ENCODE assay signal across 20 cellular contexts in genomic region chr1:224639426-224639975, GRCh38.
"Had no signal": no experiment of that assay in that cellular context is flagged by ENCODE, and none has a peak within 500 bp of the region (broad histone marks: within the 10 kb centered on the region; RNA-seq: fewer than 3 reads in every experiment).

No MANE protein-coding gene starts in this region.

- H3K36me3 Mint-ChIP-seq: activated naive CD4-positive, alpha-beta T cell treated with anti-CD3 and anti-CD28 coated beads, Interleukin-2, amount 50 U/mL, for 72 hours; natural killer cell had no signal

- H3K27me3 ChIP-seq: colonic mucosa, right atrium auricular region had no signal

- H3K27ac Mint-ChIP-seq: activated CD4-positive, alpha-beta T cell treated with anti-CD3 and anti-CD28 coated beads, Interleukin-2, amount 10 ng/mL, durations not matched to agents 24 days and 14 days; activated CD8-positive, alpha-beta T cell treated with anti-CD3 and anti-CD28 coated beads, Interleukin-2, amount 10 ng/mL, durations not matched to agents 7 days and 5 days; activated naive CD4-positive, alpha-beta T cell treated with anti-CD3 and anti-CD28 coated beads, Interleukin-2, amount 50 U/mL, for 72 hours; natural killer cell had no signal

- H3K4me1 ChIP-seq: colonic mucosa, left ventricle myocardium inferior, right atrium auricular region had no signal

- H3K9me3 ChIP-seq: colonic mucosa, left ventricle myocardium inferior, right atrium auricular region, thoracic aorta had no signal

- FAIRE-seq: kidney had no signal

- DNase-seq: activated CD4-positive, alpha-beta T cell treated with anti-CD3 and anti-CD28 coated beads, Interleukin-2, amount 10 ng/mL, durations not matched to agents 24 days and 14 days; activated CD4-positive, CD25-positive, alpha-beta regulatory T cell; activated CD8-positive, alpha-beta memory T cell treated with anti-CD3 and anti-CD28 coated beads, Interleukin-2, amount 50 U/mL, for 4 hours; activated CD8-positive, alpha-beta T cell treated with anti-CD3 and anti-CD28 coated beads, Interleukin-2, amount 10 ng/mL, durations not matched to agents 7 days and 5 days; activated gamma-delta T cell; activated T-cell treated with anti-CD3 and anti-CD28 coated beads, Interleukin-2, amount 50 U/mL, for 48 hours; caudate nucleus; colonic mucosa; foreskin fibroblast; hypothalamus; kidney; left ventricle myocardium inferior; natural killer cell; posterior cingulate gyrus; stimulated activated CD4-positive, alpha-beta T cell treated with anti-CD3 and anti-CD28 coated beads, Interleukin-4, amount 100 ng/mL, for 24 hours; stimulated activated CD8-positive, alpha-beta memory T cell treated with anti-CD3 and anti-CD28 coated beads, Interleukin-4, amount 100 ng/mL, for 48 hours had no signal

- H3K9me3 Mint-ChIP-seq: activated CD4-positive, alpha-beta T cell treated with anti-CD3 and anti-CD28 coated beads, Interleukin-2, amount 10 ng/mL, durations not matched to agents 24 days and 14 days; activated naive CD4-positive, alpha-beta T cell treated with anti-CD3 and anti-CD28 coated beads, Interleukin-2, amount 50 U/mL, for 72 hours; natural killer cell had no signal

- H3K27ac ChIP-seq: colonic mucosa, left ventricle myocardium inferior, right atrium auricular region, skin epidermis, thoracic aorta had no signal

- ATAC-seq: activated CD8-positive, alpha-beta T cell treated with anti-CD3 and anti-CD28 coated beads, Interleukin-2, amount 10 ng/mL, durations not matched to agents 7 days and 5 days; activated naive CD4-positive, alpha-beta T cell treated with anti-CD3 and anti-CD28 coated beads, Interleukin-2, amount 50 U/mL, for 72 hours; natural killer cell had no signal

- H3K4me3 ChIP-seq: colonic mucosa, left ventricle myocardium inferior, right atrium auricular region, skin epidermis, thoracic aorta had no signal

- H3K36me3 ChIP-seq: colonic mucosa, left ventricle myocardium inferior, right atrium auricular region, thoracic aorta had no signal

- H3K4me3 Mint-ChIP-seq: activated CD4-positive, alpha-beta T cell treated with anti-CD3 and anti-CD28 coated beads, Interleukin-2, amount 10 ng/mL, durations not matched to agents 24 days and 14 days; activated CD8-positive, alpha-beta T cell treated with anti-CD3 and anti-CD28 coated beads, Interleukin-2, amount 10 ng/mL, durations not matched to agents 7 days and 5 days; natural killer cell had no signal
